1 cellular context compared by ENCODE assay signal in genomic region chr22:38505595-38506117, GRCh38.
TF ChIP-seq lines count a peak whose summit lies in the region.

No MANE protein-coding gene starts in this region.

TF ChIP-seq in K562, 482 proteins besides CTCF, POLR2A, EP300 and RAD21 (continued from another document and continues in another):
- TF ChIP-seq ZNF318 (IDR thresholded peaks at IDR 0.05; ENCODE audit: borderline replicate concordance in 1 of 2, low read depth in 1 of 2): no peak
- no peak for TF ChIP-seq E2F1 (CRISPR knock-in tag; IDR thresholded peaks at IDR 0.05)
- TF ChIP-seq ZBTB33 (CRISPR knock-in tag; IDR thresholded peaks at IDR 0.05): no peak
- no peak for TF ChIP-seq TAF9B (IDR thresholded peaks at IDR 0.05; ENCODE audit: partially characterized antibody)
- TF ChIP-seq CBX8 (IDR thresholded peaks at IDR 0.05; ENCODE audit: borderline replicate concordance, extremely low read depth, low read depth, low read length, poor library complexity, severe bottlenecking): no peak
- TF ChIP-seq RBM15 (IDR thresholded peaks at IDR 0.05; ENCODE audit: insufficient read depth, low read length): no peak
- no peak for TF ChIP-seq ZBTB12 (CRISPR knock-in tag; IDR thresholded peaks at IDR 0.05)
- no peak for TF ChIP-seq E2F3 (CRISPR knock-in tag; IDR thresholded peaks at IDR 0.05)
- no peak for TF ChIP-seq MCM5 (IDR thresholded peaks at IDR 0.05; ENCODE audit: low read depth)
- TF ChIP-seq ZNF282 (CRISPR knock-in tag; IDR thresholded peaks at IDR 0.05): no peak
- no peak for TF ChIP-seq XRCC3 (IDR thresholded peaks at IDR 0.05)
- no peak for TF ChIP-seq E2F5 (CRISPR knock-in tag; IDR thresholded peaks at IDR 0.05)
- TF ChIP-seq PCBP2 (IDR thresholded peaks at IDR 0.05; ENCODE audit: low read depth, low read length, poor library complexity, severe bottlenecking): peak; percentile 19
- no peak for TF ChIP-seq TCF15 (CRISPR knock-in tag; IDR thresholded peaks at IDR 0.05)
- no peak for TF ChIP-seq MTA3 (IDR thresholded peaks at IDR 0.05; ENCODE audit: borderline replicate concordance)
- peak in 1 of 3 experiments; percentile 25; a peak in 1 of 6 replicates for TF ChIP-seq ZBTB11 (CRISPR knock-in tag; IDR thresholded peaks at IDR 0.05)
- TF ChIP-seq DACH1 (IDR thresholded peaks at IDR 0.05; ENCODE audit: partially characterized antibody): no peak
- no peak for TF ChIP-seq HDAC6 (IDR thresholded peaks at IDR 0.05; ENCODE audit: low read depth, low read length)
- no peak for TF ChIP-seq HES1 (IDR thresholded peaks at IDR 0.05; ENCODE audit: low read depth)
- TF ChIP-seq ZBTB9 (CRISPR knock-in tag; IDR thresholded peaks at IDR 0.05): no peak
- TF ChIP-seq GMEB1 (CRISPR knock-in tag; IDR thresholded peaks at IDR 0.05): no peak
- TF ChIP-seq ZKSCAN3 (CRISPR knock-in tag; IDR thresholded peaks at IDR 0.05): no peak
- no peak for TF ChIP-seq E2F8 (IDR thresholded peaks at IDR 0.05; ENCODE audit: low read depth, partially characterized antibody)
- no peak for TF ChIP-seq ZFP1 (CRISPR knock-in tag; IDR thresholded peaks at IDR 0.05)
